In the genomic region with DNA sequence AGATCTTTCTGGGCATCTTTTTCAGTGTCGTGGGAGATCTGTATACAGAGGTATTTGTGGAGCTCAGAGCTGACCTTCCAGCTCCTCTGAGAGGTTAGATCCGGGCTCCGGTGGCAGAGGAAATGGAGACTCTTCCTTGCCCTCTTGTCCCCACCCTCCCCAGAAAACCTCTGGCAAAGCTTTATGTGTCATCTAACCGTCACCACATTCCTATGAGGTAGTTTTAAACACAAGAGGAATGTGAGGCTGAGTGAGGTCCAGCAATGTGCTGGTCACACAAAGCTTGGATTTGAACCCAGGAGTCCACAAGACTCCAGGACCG, we compare ENCODE assay signal across 10 cellular contexts. TPM values are rescaled to one million over a fixed set of nuclear protein-coding genes. Genes with fewer than 3 reads are reported as not detected.
DNase-seq lines count a peak whose midpoint lies in the region; ATAC-seq, FAIRE-seq and TF ChIP-seq lines count a peak whose summit lies in the region.
"Had no signal": no experiment of that assay in that cellular context is flagged by ENCODE, and none has a peak within 500 bp of the region (broad histone marks: within the 10 kb centered on the region; RNA-seq: fewer than 3 reads in every experiment).

No MANE protein-coding gene starts in this region.

- ATAC-seq in activated naive CD4-positive, alpha-beta T cell treated with anti-CD3 and anti-CD28 coated beads, Interleukin-2, amount 50 U/mL, for 72 hours, result no peak

- peaks cover 17% of the 10 kb centered on the region for H3K4me1 Mint-ChIP-seq in activated naive CD4-positive, alpha-beta T cell treated with anti-CD3 and anti-CD28 coated beads, Interleukin-2, amount 50 U/mL, for 24 hours
- H3K4me1 Mint-ChIP-seq in progenitor cell of endocrine pancreas (ENCODE audit: low read depth), result peaks cover 4% of the 10 kb centered on the region

- no peak for TF ChIP-seq CTCF in progenitor cell of endocrine pancreas (IDR thresholded peaks at IDR 0.05; ENCODE audit: unreplicated experiment)

- FAIRE-seq in urothelium cell line (lab: Jason Lieb, UNC), result no peak

- DNase-seq in activated naive CD4-positive, alpha-beta T cell treated with anti-CD3 and anti-CD28 coated beads, Interleukin-2, amount 50 U/mL, for 72 hours (ENCODE audit: low spot score in 2 of 2), result no peak
- DNase-seq in adipocyte (ENCODE audit: low read depth) (peak; percentile 65), iris pigment epithelial cell (ENCODE audit: low read depth) (peak; percentile 67), urothelium cell line (ENCODE audit: low spot score) (peak; percentile 66), progenitor cell of endocrine pancreas (ENCODE audit: low spot score, unreplicated experiment) (no peak), activated gamma-delta T cell (lab: John Stamatoyannopoulos, UW) (no peak), NCI-H1436 treated with DMSO at 0.1 percent for 48 hours (lab: John Stamatoyannopoulos, UW) (no peak)

- no peaks in the 10 kb centered on the region for H3K36me3 Mint-ChIP-seq in activated naive CD4-positive, alpha-beta T cell treated with anti-CD3 and anti-CD28 coated beads, Interleukin-2, amount 50 U/mL, for 24 hours
- H3K36me3 Mint-ChIP-seq in activated naive CD4-positive, alpha-beta T cell treated with anti-CD3 and anti-CD28 coated beads, Interleukin-2, amount 50 U/mL, for 72 hours, result no peaks in the 10 kb centered on the region
- H3K36me3 Mint-ChIP-seq in progenitor cell of endocrine pancreas (ENCODE audit: insufficient read depth), result no peaks in the 10 kb centered on the region
- H3K36me3 Mint-ChIP-seq: CD4-positive, CD25-positive, alpha-beta regulatory T cell had no signal

- H3K9me3 ChIP-seq in adipocyte (ENCODE audit: control insufficient read depth, low read length), result no peaks in the 10 kb centered on the region
- H3K9me3 ChIP-seq: adrenal gland had no signal

- no peaks in the 10 kb centered on the region for H3K36me3 ChIP-seq in adipocyte (ENCODE audit: control insufficient read depth, insufficient read depth, low read length, severe bottlenecking)
- H3K36me3 ChIP-seq: adrenal gland had no signal

- peaks cover 9% of the 10 kb centered on the region for H3K27me3 Mint-ChIP-seq in activated naive CD4-positive, alpha-beta T cell treated with anti-CD3 and anti-CD28 coated beads, Interleukin-2, amount 50 U/mL, for 24 hours
- peaks cover 28% of the 10 kb centered on the region for H3K27me3 Mint-ChIP-seq in progenitor cell of endocrine pancreas

- peaks cover 20% of the 10 kb centered on the region for H3K4me1 ChIP-seq in adipocyte (ENCODE audit: control insufficient read depth, insufficient read depth, low read length)

- no peak overlapping the region for H3K27ac Mint-ChIP-seq in activated naive CD4-positive, alpha-beta T cell treated with anti-CD3 and anti-CD28 coated beads, Interleukin-2, amount 50 U/mL, for 24 hours
- no peak overlapping the region for H3K27ac Mint-ChIP-seq in activated naive CD4-positive, alpha-beta T cell treated with anti-CD3 and anti-CD28 coated beads, Interleukin-2, amount 50 U/mL, for 72 hours
- H3K27ac Mint-ChIP-seq in progenitor cell of endocrine pancreas, result no peak overlapping the region
- H3K27ac Mint-ChIP-seq: CD4-positive, CD25-positive, alpha-beta regulatory T cell had no signal

- peak overlapping the region; percentile 68 for H3K9ac ChIP-seq in adipocyte (ENCODE audit: low read length)

- H3K4me3 Mint-ChIP-seq in activated naive CD4-positive, alpha-beta T cell treated with anti-CD3 and anti-CD28 coated beads, Interleukin-2, amount 50 U/mL, for 24 hours, result peak overlapping the region; percentile 71
- no peak overlapping the region for H3K4me3 Mint-ChIP-seq in progenitor cell of endocrine pancreas (ENCODE audit: low read depth)

- H3K4me3 ChIP-seq in adipocyte (ENCODE audit: low read length), result peak overlapping the region; percentile 73

- no peaks in the 10 kb centered on the region for H3K9me3 Mint-ChIP-seq in activated naive CD4-positive, alpha-beta T cell treated with anti-CD3 and anti-CD28 coated beads, Interleukin-2, amount 50 U/mL, for 24 hours
- H3K9me3 Mint-ChIP-seq in activated naive CD4-positive, alpha-beta T cell treated with anti-CD3 and anti-CD28 coated beads, Interleukin-2, amount 50 U/mL, for 72 hours, result no peaks in the 10 kb centered on the region
- H3K9me3 Mint-ChIP-seq in progenitor cell of endocrine pancreas (ENCODE audit: low read depth), result no peaks in the 10 kb centered on the region
- H3K9me3 Mint-ChIP-seq: CD4-positive, CD25-positive, alpha-beta regulatory T cell had no signal

- H3K27me3 ChIP-seq in adipocyte (replicated peaks; ENCODE audit: control insufficient read depth, insufficient read depth, low read length), result no peaks in the 10 kb centered on the region
- H3K27me3 ChIP-seq: adrenal gland had no signal

RNA-seq across cellular contexts. Expression of a gene that starts 1.2 kb away (rescaled TPM):
- total RNA-seq in activated naive CD4-positive, alpha-beta T cell treated with anti-CD3 and anti-CD28 coated beads, Interleukin-2, amount 50 U/mL, for 72 hours, result under 1 TPM in 1 of 2 donors, not detected in 1; 0.64 TPM
- not detected in 2 replicates for total RNA-seq in progenitor cell of endocrine pancreas
- total RNA-seq: CD4-positive, CD25-positive, alpha-beta regulatory T cell had no signal

RNA-seq across cellular contexts. Expression of a gene that starts 13.3 kb away (rescaled TPM):
- not detected for total RNA-seq in activated naive CD4-positive, alpha-beta T cell treated with anti-CD3 and anti-CD28 coated beads, Interleukin-2, amount 50 U/mL, for 72 hours
- total RNA-seq in progenitor cell of endocrine pancreas, result 25.0 and 26.2 TPM in 2 replicates
- total RNA-seq: CD4-positive, CD25-positive, alpha-beta regulatory T cell had no signal

Comparison
In these comparisons a context has a peak if more than half of its experiments do, and no peak if none do; other contexts are left out.
1. DNase-seq: peak in adipocyte (single experiment), iris pigment epithelial cell (single experiment) and urothelium cell line (single experiment); none in activated naive CD4-positive, alpha-beta T cell treated with anti-CD3 and anti-CD28 coated beads, Interleukin-2, amount 50 U/mL, for 72 hours (0 of 2), progenitor cell of endocrine pancreas (single experiment), activated gamma-delta T cell (single experiment) and NCI-H1436 treated with DMSO at 0.1 percent for 48 hours (single experiment).
2. RNA of a gene that starts 13.3 kb away (total RNA-seq): 25.0 to 26.2 TPM in progenitor cell of endocrine pancreas; not detected in activated naive CD4-positive, alpha-beta T cell treated with anti-CD3 and anti-CD28 coated beads, Interleukin-2, amount 50 U/mL, for 72 hours; every median in the first group is over 10 times any median in the second.